In the genomic region with DNA sequence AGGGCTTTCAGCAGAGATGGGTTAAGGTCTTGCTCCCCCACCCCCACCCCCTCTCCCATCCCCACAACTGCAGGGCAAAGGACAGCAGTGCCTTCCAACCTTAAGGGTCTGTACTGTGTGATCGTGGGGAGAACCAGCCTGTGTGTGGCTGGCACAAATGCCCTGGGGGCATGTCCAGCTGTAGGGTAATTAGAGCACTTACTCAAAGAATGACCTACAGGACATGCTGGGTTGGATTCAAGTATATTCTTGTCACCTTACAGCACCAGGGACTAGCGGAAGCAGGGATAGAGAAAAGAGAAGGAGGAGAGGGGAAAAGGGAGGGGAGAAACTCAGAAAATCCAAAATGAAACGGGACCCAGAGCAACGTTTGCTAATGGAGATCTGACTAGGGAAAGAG, we compare ENCODE assay signal across 20 cellular contexts.
"Had no signal": no experiment of that assay in that cellular context is flagged by ENCODE, and none has a peak within 500 bp of the region (broad histone marks: within the 10 kb centered on the region; RNA-seq: fewer than 3 reads in every experiment).

No MANE protein-coding gene starts in this region.

- DNase-seq: activated B cell treated with CpG ODN at 0.5 μM for 24 hours; activated CD4-positive, alpha-beta T cell treated with anti-CD3 and anti-CD28 coated beads for 1 hour; activated CD4-positive, alpha-beta T cell treated with anti-CD3 and anti-CD28 coated beads, Interleukin-2, amount 10 ng/mL, durations not matched to agents 24 days and 14 days; activated CD4-positive, alpha-beta T cell treated with anti-CD3 and anti-CD28 coated beads, Interleukin-2, amount 50 U/mL, for 48 hours; activated CD8-positive, alpha-beta memory T cell treated with anti-CD3 and anti-CD28 coated beads, Interleukin-2, amount 10 ng/mL, durations not matched to agents 7 days and 5 days; activated effector memory CD4-positive, alpha-beta T cell treated with anti-CD3 and anti-CD28 coated beads, Interleukin-2, amount 50 U/mL, for 16 hours; activated naive CD4-positive, alpha-beta T cell treated with Interleukin-2 at 50 U/mL for 16 hours; activated naive CD8-positive, alpha-beta T cell treated with anti-CD3 and anti-CD28 coated beads for 36 hours; activated T-cell treated with anti-CD3 and anti-CD28 coated beads, Interleukin-2, amount 50 U/mL, for 24 hours; MG63; MV-4-11; NCI-H1092 treated with DMSO at 0.1 percent for 48 hours; NCI-H1694; NCI-H2029 treated with DMSO at 0.1 percent for 48 hours; NCI-H345; NCI-H510A; NCI-H526 treated with DMSO at 0.1 percent for 48 hours; SIG-M5; T-helper 2 cell; T1000 had no signal

- H3K27ac Mint-ChIP-seq: activated B cell treated with CpG ODN at 0.5 μM for 24 hours; activated CD4-positive, alpha-beta T cell treated with anti-CD3 and anti-CD28 coated beads, Interleukin-2, amount 10 ng/mL, durations not matched to agents 24 days and 14 days; activated CD8-positive, alpha-beta memory T cell treated with anti-CD3 and anti-CD28 coated beads, Interleukin-2, amount 10 ng/mL, durations not matched to agents 7 days and 5 days; activated naive CD8-positive, alpha-beta T cell treated with anti-CD3 and anti-CD28 coated beads for 36 hours; activated T-cell treated with anti-CD3 and anti-CD28 coated beads, Interleukin-2, amount 50 U/mL, for 24 hours had no signal

- H3K27me3 Mint-ChIP-seq: activated CD4-positive, alpha-beta T cell treated with anti-CD3 and anti-CD28 coated beads, Interleukin-2, amount 10 ng/mL, durations not matched to agents 24 days and 14 days; activated CD8-positive, alpha-beta memory T cell treated with anti-CD3 and anti-CD28 coated beads, Interleukin-2, amount 10 ng/mL, durations not matched to agents 7 days and 5 days; activated naive CD8-positive, alpha-beta T cell treated with anti-CD3 and anti-CD28 coated beads for 36 hours; activated T-cell treated with anti-CD3 and anti-CD28 coated beads, Interleukin-2, amount 50 U/mL, for 24 hours had no signal

- H3K4me1 Mint-ChIP-seq: activated B cell treated with CpG ODN at 0.5 μM for 24 hours; activated CD4-positive, alpha-beta T cell treated with anti-CD3 and anti-CD28 coated beads, Interleukin-2, amount 10 ng/mL, durations not matched to agents 24 days and 14 days; activated CD8-positive, alpha-beta memory T cell treated with anti-CD3 and anti-CD28 coated beads, Interleukin-2, amount 10 ng/mL, durations not matched to agents 7 days and 5 days; activated naive CD8-positive, alpha-beta T cell treated with anti-CD3 and anti-CD28 coated beads for 36 hours had no signal

- ATAC-seq: activated CD8-positive, alpha-beta memory T cell treated with anti-CD3 and anti-CD28 coated beads, Interleukin-2, amount 10 ng/mL, durations not matched to agents 7 days and 5 days had no signal

- H3K4me3 Mint-ChIP-seq: activated B cell treated with CpG ODN at 0.5 μM for 24 hours; activated CD4-positive, alpha-beta T cell treated with anti-CD3 and anti-CD28 coated beads, Interleukin-2, amount 10 ng/mL, durations not matched to agents 24 days and 14 days; activated CD8-positive, alpha-beta memory T cell treated with anti-CD3 and anti-CD28 coated beads, Interleukin-2, amount 10 ng/mL, durations not matched to agents 7 days and 5 days; activated naive CD8-positive, alpha-beta T cell treated with anti-CD3 and anti-CD28 coated beads for 36 hours; activated T-cell treated with anti-CD3 and anti-CD28 coated beads, Interleukin-2, amount 50 U/mL, for 24 hours had no signal
